In genomic region chr16:89925596-89926079, GRCh38 we compare ENCODE assay signal across 8 cellular contexts. TPM values are rescaled to one million over a fixed set of nuclear protein-coding genes. Genes with fewer than 3 reads are reported as not detected.
DNase-seq lines count a peak whose midpoint lies in the region; ATAC-seq and TF ChIP-seq lines count a peak whose summit lies in the region.

No MANE protein-coding gene starts in this region.

- TF ChIP-seq CTCF in OCI-LY7 (conservative IDR thresholded peaks at IDR 0.05; ENCODE audit: low read length) (no peak), gastroesophageal sphincter (IDR thresholded peaks at IDR 0.05) (no peak)
- no peak for TF ChIP-seq CTCF in CD4-positive, alpha-beta T cell (IDR thresholded peaks at IDR 0.05)

- 0 to 9% methylated on average over 3 to 9 of the region's 42 CpGs for WGBS in gastroesophageal sphincter (ENCODE audit: low coverage in 1 of 2), 2 donors

- H3K4me3 Mint-ChIP-seq in CD4-positive, alpha-beta T cell: no peak overlapping the region

- H3K9me3 ChIP-seq in OCI-LY7 (ENCODE audit: low read length): no peaks in the 10 kb centered on the region
- no peaks in the 10 kb centered on the region for H3K9me3 ChIP-seq in gastroesophageal sphincter
- H3K9me3 ChIP-seq in CD4-positive, alpha-beta T cell (ENCODE audit: control insufficient read depth, low read length): no peaks in the 10 kb centered on the region

- no peaks in the 10 kb centered on the region for H3K36me3 Mint-ChIP-seq in CD4-positive, alpha-beta T cell (ENCODE audit: low read depth)

- no peak overlapping the region for H2AFZ ChIP-seq in OCI-LY7 (ENCODE audit: low read length)

- POLR2A ChIA-PET in OCI-LY7 (lab: Charles Lee): interaction anchor here (1.0 to 1.8 kb wide), 5 partner anchors 17 to 131 kb away, joined by 3 to 11 read pairs (median 7); partner anchors contain the start of gene DEF8
- POLR2A ChIA-PET in CD4-positive, alpha-beta T cell (lab: Charles Lee): no interaction called here

- peaks cover 99% of the 10 kb centered on the region for H3K27me3 ChIP-seq in gastroesophageal sphincter
- H3K27me3 ChIP-seq in CD4-positive, alpha-beta T cell (ENCODE audit: control insufficient read depth, insufficient read depth, low read length): peaks cover 69% of the 10 kb centered on the region

- H3K9me2 ChIP-seq in OCI-LY7 (ENCODE audit: insufficient read depth, low read length): no peaks in the 10 kb centered on the region

- peaks cover 25% of the 10 kb centered on the region for H3K4me1 Mint-ChIP-seq in CD4-positive, alpha-beta T cell (ENCODE audit: low read depth)

- BruUV-seq in OCI-LY7 (replicated peaks; lab: Mats Ljungman, UMichigan): no TSS peak

- H3K36me3 ChIP-seq in OCI-LY7 (ENCODE audit: insufficient read depth, low read length): peaks cover 39% of the 10 kb centered on the region
- no peaks in the 10 kb centered on the region for H3K36me3 ChIP-seq in gastroesophageal sphincter

- H3K4me1 ChIP-seq in OCI-LY7 (ENCODE audit: insufficient read depth, low read length, poor library complexity, severe bottlenecking) (peaks cover 28% of the 10 kb centered on the region), gastroesophageal sphincter (peaks cover 0 to 58% (median 29%) of the 10 kb centered on the region in 3 donors)

- TF ChIP-seq EP300 in gastroesophageal sphincter (IDR thresholded peaks at IDR 0.05): no peak

- DNase-seq in NCI-H82 (lab: John Stamatoyannopoulos, UW): peak; percentile 58
- no peak for DNase-seq in NCI-H82 treated with DMSO at 0.1 percent for 48 hours (lab: John Stamatoyannopoulos, UW; ENCODE audit: unreplicated experiment)
- no peak for DNase-seq in OCI-LY7 (ENCODE audit: low spot score)
- DNase-seq in CD4-positive, alpha-beta T cell: no peak
- DNase-seq in SIG-M5 treated with dmso at 0.1 percent for 504 hours (lab: John Stamatoyannopoulos, UW; ENCODE audit: unreplicated experiment): no peak

- peak overlapping the region; percentile 69 for H3K27ac ChIP-seq in OCI-LY7 (ENCODE audit: low read depth, low read length, poor library complexity, severe bottlenecking)
- no peak overlapping the region for H3K27ac ChIP-seq in gastroesophageal sphincter
- no peak overlapping the region for H3K27ac ChIP-seq in skin epidermis
- H3K27ac ChIP-seq in CD4-positive, alpha-beta T cell (ENCODE audit: low read depth, low read length): no peak overlapping the region

- H3K4me2 ChIP-seq in OCI-LY7 (ENCODE audit: low read length): peak overlapping the region; percentile 89

- intact Hi-C loops in OCI-LY7 (cut with micrococcal nuclease; ENCODE audit: unreplicated experiment): loop anchor here (2.0 kb wide), 1 partner anchor 47 kb away; no protein-coding TSS in a partner anchor
- intact Hi-C loops in CD4-positive, alpha-beta T cell (cut with DNase I, micrococcal nuclease): loop anchor here (1.0 to 5.0 kb wide), 2 partner anchors 23 to 98 kb away; partner anchors contain the start of genes DEF8 (in 1 of the 2) and SPIRE2 (in 1 of the 2)

- H3K27ac Mint-ChIP-seq in CD4-positive, alpha-beta T cell: no peak overlapping the region

- H3K4me3 ChIP-seq in OCI-LY7 (ENCODE audit: low read depth, low read length, poor library complexity, severe bottlenecking): peak overlapping the region; percentile 94
- peak overlapping the region; percentile 13 to 50 for H3K4me3 ChIP-seq in gastroesophageal sphincter
- H3K4me3 ChIP-seq in skin epidermis: peak overlapping the region; percentile 19 to 42 (median 37)

- peaks cover 37% of the 10 kb centered on the region for H3K27me3 Mint-ChIP-seq in CD4-positive, alpha-beta T cell

- CTCF ChIA-PET in OCI-LY7 (lab: Charles Lee; ENCODE audit: unreplicated experiment): no interaction called here
- CTCF ChIA-PET in CD4-positive, alpha-beta T cell (lab: Charles Lee): interaction anchor here (1.4 kb wide), 1 partner anchor 64 kb away, joined by 4 read pairs; no protein-coding TSS in a partner anchor

- no peak for TF ChIP-seq POLR2A in gastroesophageal sphincter (IDR thresholded peaks at IDR 0.05)

- H4K20me1 ChIP-seq in OCI-LY7 (ENCODE audit: insufficient read depth, low read length): peaks cover 9% of the 10 kb centered on the region; the same call in 1 of the 2 replicates

- ATAC-seq in gastroesophageal sphincter (no peak), HG03280 (IDR thresholded peaks at IDR 0.05; ENCODE audit: unreplicated experiment) (no peak)
- ATAC-seq in CD4-positive, alpha-beta T cell (ENCODE audit: poor library complexity): no peak

- H3K79me2 ChIP-seq in OCI-LY7 (ENCODE audit: insufficient read depth, low read depth, low read length): peaks cover 61% of the 10 kb centered on the region

- no peaks in the 10 kb centered on the region for H3K9me3 Mint-ChIP-seq in CD4-positive, alpha-beta T cell

RNA-seq across cellular contexts. Expression of gene TUBB3, which starts 2.5 kb away (rescaled TPM):
- total RNA-seq in OCI-LY7 (2014; rRNA removed; shearing (Covaris generic)): 59.6 and 63.7 TPM in 2 replicates
- 118 and 192 TPM in 2 replicates for total RNA-seq in OCI-LY7 (2022)
- 10 to 100 TPM in 2 of 4 donors, 1 to 10 TPM in 2; 5.3 to 11.8 (median 9.1) TPM for total RNA-seq in gastroesophageal sphincter
- under 1 TPM; 0.78 to 0.88 TPM for total RNA-seq in CD4-positive, alpha-beta T cell

RNA-seq across cellular contexts. Expression of gene MC1R, which starts 7.0 kb away (rescaled TPM):
- 7.3 and 8.3 TPM in 2 replicates for total RNA-seq in OCI-LY7 (2014; rRNA removed; shearing (Covaris generic))
- total RNA-seq in OCI-LY7 (2022) (22.3 and 23.8 TPM in 2 replicates), gastroesophageal sphincter (1 to 10 TPM; 1.0 to 7.3 (median 3.6) TPM)
- 1 to 10 TPM; 6.7 to 6.9 TPM for total RNA-seq in CD4-positive, alpha-beta T cell

RNA-seq across cellular contexts. Expression of gene DEF8, which starts 22.9 kb away (rescaled TPM):
- 222 and 292 TPM in 2 replicates for total RNA-seq in OCI-LY7 (2014; rRNA removed; shearing (Covaris generic))
- total RNA-seq in OCI-LY7 (2022) (295 and 380 TPM in 2 replicates), gastroesophageal sphincter (100 to 1,000 TPM in 1 of 4 donors, 10 to 100 TPM in 3; 86.3 to 116 (median 90.1) TPM)
- total RNA-seq in CD4-positive, alpha-beta T cell: 10 to 100 TPM; 30.7 to 36.3 TPM

RNA-seq across cellular contexts. Expression of gene TCF25, which starts 52.2 kb away (rescaled TPM):
- 120 and 141 TPM in 2 replicates for total RNA-seq in OCI-LY7 (2014; rRNA removed; shearing (Covaris generic))
- 255 and 263 TPM in 2 replicates for total RNA-seq in OCI-LY7 (2022)
- 100 to 1,000 TPM; 118 to 165 (median 134) TPM for total RNA-seq in gastroesophageal sphincter
- total RNA-seq in CD4-positive, alpha-beta T cell: 100 to 1,000 TPM; 306 to 307 TPM

Comparison
In these comparisons a context has a peak if more than half of its experiments do, and no peak if none do; other contexts are left out.
1. H3K4me3 ChIP-seq: peak in every context shown above with its lines; median percentile 94 in OCI-LY7; 37 in skin epidermis; 32 in gastroesophageal sphincter.
2. RNA of gene TUBB3, which starts 2.5 kb away (total RNA-seq): 59.6 to 192 TPM in OCI-LY7; 5.3 to 11.8 TPM in gastroesophageal sphincter and 0.78 to 0.88 TPM in CD4-positive, alpha-beta T cell; every median in the first group is over 4 times any median in the second.